In the genomic region with DNA sequence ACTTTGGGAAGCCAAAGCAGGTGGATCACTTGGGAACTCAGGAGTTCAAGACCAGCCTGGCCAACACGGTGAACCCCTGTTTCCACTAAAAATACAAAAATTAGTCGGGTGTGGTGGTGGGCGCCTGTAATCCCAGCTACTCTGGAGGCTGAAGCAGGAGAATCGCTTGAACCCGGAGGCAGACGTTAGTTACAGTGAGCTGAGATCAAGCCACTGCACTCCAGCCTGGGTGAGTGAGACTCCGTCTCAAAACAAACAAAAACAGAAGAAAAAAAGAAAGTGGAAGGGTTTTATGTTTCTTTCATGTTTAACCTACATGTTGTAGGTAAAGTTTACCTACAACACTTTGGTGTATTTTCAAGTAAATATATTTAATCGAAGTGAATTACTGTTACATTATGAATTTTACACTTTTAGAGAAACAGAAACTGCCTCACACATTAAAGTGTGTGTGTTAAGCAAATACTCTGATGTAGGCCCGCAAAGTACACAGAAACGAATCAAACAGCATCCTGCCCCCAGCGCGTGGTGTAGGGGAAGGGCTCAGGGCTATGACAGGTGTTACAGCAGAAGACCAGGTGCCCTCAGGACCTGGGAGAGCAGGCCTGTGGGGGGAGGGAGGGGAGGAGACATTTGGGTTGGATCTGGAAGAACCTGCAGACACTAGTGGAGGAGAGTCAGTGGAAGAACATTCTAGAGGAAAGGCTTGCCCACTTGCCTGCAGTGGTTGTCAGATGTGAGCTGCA, we compare ENCODE assay signal across 14 cellular contexts. TPM values are rescaled to one million over a fixed set of nuclear protein-coding genes. Genes with fewer than 3 reads are reported as not detected.
DNase-seq lines count a peak whose midpoint lies in the region; TF ChIP-seq lines count a peak whose summit lies in the region.
"Had no signal": no experiment of that assay in that cellular context is flagged by ENCODE, and none has a peak within 500 bp of the region (broad histone marks: within the 10 kb centered on the region; RNA-seq: fewer than 3 reads in every experiment).

No MANE protein-coding gene starts in this region.

- DNase-seq in activated gamma-delta T cell treated with Interleukin-2 at 50 U/mL for 16 hours (peak; percentile 37), activated gamma-delta T cell (lab: John Stamatoyannopoulos, UW) (no peak), NCI-H526 (lab: John Stamatoyannopoulos, UW) (peak; percentile 33 to 59), endodermal cell (peak; percentile 59), iPS-NIHi7 (ENCODE audit: extremely low spot score) (no peak), mesendoderm (no peak)
- DNase-seq in activated CD8-positive, alpha-beta memory T cell treated with anti-CD3 and anti-CD28 coated beads, Interleukin-2, amount 50 U/mL, for 48 hours: no peak
- DNase-seq: activated CD8-positive, alpha-beta memory T cell treated with anti-CD3 and anti-CD28 coated beads for 24 hours; cortex of kidney; midbrain; T1000 had no signal

- no peaks in the 10 kb centered on the region for H3K36me3 Mint-ChIP-seq in endodermal cell (ENCODE audit: low read depth)

- H3K23ac ChIP-seq in mesendoderm (ENCODE audit: low read length): no peak overlapping the region

- H2BK15ac ChIP-seq in mesendoderm (replicated peaks; ENCODE audit: low read depth): no peak overlapping the region

- H3K9ac ChIP-seq in endodermal cell (ENCODE audit: extremely low read depth, low read length, poor library complexity, severe bottlenecking) (no peak overlapping the region), mesendoderm (ENCODE audit: low read length) (no peak overlapping the region)
- H3K9ac ChIP-seq: KMS-11 had no signal

- H3K4me1 ChIP-seq in endodermal cell (ENCODE audit: control insufficient read depth, insufficient read depth, low read length) (peaks cover 8% of the 10 kb centered on the region), thymus (ENCODE audit: control insufficient read depth, insufficient read depth, low read length) (peaks cover 26% of the 10 kb centered on the region), mesendoderm (ENCODE audit: control insufficient read depth, low read depth, low read length) (peaks cover 27% of the 10 kb centered on the region)

- no peak overlapping the region for H3K18ac ChIP-seq in mesendoderm (ENCODE audit: low read length)

- no peak overlapping the region for H3K56ac ChIP-seq in mesendoderm (ENCODE audit: low read length)

- TF ChIP-seq CTCF in endodermal cell (conservative IDR thresholded peaks at IDR 0.05): no peak

- H3K27ac Mint-ChIP-seq in endodermal cell: no peak overlapping the region

- no peak overlapping the region for H4K5ac ChIP-seq in mesendoderm (ENCODE audit: low read length)

- H3K4me3 ChIP-seq in endodermal cell (ENCODE audit: low read length): no peak overlapping the region
- no peak overlapping the region for H3K4me3 ChIP-seq in thymus (ENCODE audit: low read length)
- no peak overlapping the region for H3K4me3 ChIP-seq in mesendoderm (ENCODE audit: low read length)

- WGBS in endodermal cell (ENCODE audit: insufficient coverage in 1 of 2, insufficient read length in 1 of 2), 2 experiments: 85 to 94% methylated on average over 5 to 12 of the region's 12 CpGs
- whole genome bisulfite sequencing in thymus: 47% methylated on average over 12 of the region's 12 CpGs
- no CpG with 5 or more reads among the region's 12 CpGs for WGBS in mesendoderm (ENCODE audit: extremely low coverage, insufficient coverage, low lambda C conversion rate)

- H2BK5ac ChIP-seq in mesendoderm (ENCODE audit: low read length): no peak overlapping the region

- no peaks in the 10 kb centered on the region for H3K9me3 Mint-ChIP-seq in endodermal cell

- H3K27ac ChIP-seq in endodermal cell (ENCODE audit: low read depth, low read length) (no peak overlapping the region), thymus (ENCODE audit: low read depth) (peak overlapping the region; percentile 64), mesendoderm (ENCODE audit: low read depth, low read length) (no peak overlapping the region)
- H3K27ac ChIP-seq: KMS-11 had no signal

- H3K27me3 ChIP-seq in endodermal cell (ENCODE audit: control insufficient read depth, insufficient read depth, low read length, poor library complexity, severe bottlenecking): no peaks in the 10 kb centered on the region
- H3K27me3 ChIP-seq in thymus (ENCODE audit: control insufficient read depth, insufficient read depth): no peaks in the 10 kb centered on the region
- H3K27me3 ChIP-seq in mesendoderm (ENCODE audit: insufficient read depth, low read length, poor library complexity): no peaks in the 10 kb centered on the region

- H3K4me3 Mint-ChIP-seq in endodermal cell: no peak overlapping the region

- no peak overlapping the region for H3K4me2 ChIP-seq in mesendoderm (ENCODE audit: low read length)
- H3K4me2 ChIP-seq: KMS-11 had no signal

- H3K4ac ChIP-seq in mesendoderm (ENCODE audit: low read depth, low read length): no peak overlapping the region

- no peak overlapping the region for H4K8ac ChIP-seq in mesendoderm (ENCODE audit: low read depth, low read length)

- H3K36me3 ChIP-seq in endodermal cell (ENCODE audit: control insufficient read depth, insufficient read depth, low read length) (no peaks in the 10 kb centered on the region), thymus (ENCODE audit: control insufficient read depth, insufficient read depth) (no peaks in the 10 kb centered on the region), mesendoderm (ENCODE audit: control insufficient read depth, insufficient read depth, low read length) (no peaks in the 10 kb centered on the region)

- no peak overlapping the region for H2BK120ac ChIP-seq in mesendoderm (ENCODE audit: low read depth, low read length)

- peaks cover 68% of the 10 kb centered on the region for H3K4me1 Mint-ChIP-seq in endodermal cell

- no peaks in the 10 kb centered on the region for H3K27me3 Mint-ChIP-seq in endodermal cell (ENCODE audit: insufficient read depth)

- H2AK5ac ChIP-seq in mesendoderm (ENCODE audit: low read length): no peak overlapping the region

- H3K9me3 ChIP-seq in endodermal cell (ENCODE audit: control insufficient read depth, low read length): no peaks in the 10 kb centered on the region
- no peaks in the 10 kb centered on the region for H3K9me3 ChIP-seq in thymus (ENCODE audit: control insufficient read depth)

- H3K79me1 ChIP-seq in mesendoderm (ENCODE audit: low read length): peaks cover 26% of the 10 kb centered on the region

- H3K79me2 ChIP-seq in mesendoderm (ENCODE audit: control insufficient read depth, insufficient read depth, low read length): peaks cover 49% of the 10 kb centered on the region

RNA-seq across cellular contexts. Expression of gene PTTG2, which starts 39.0 kb away (rescaled TPM):
- not detected for total RNA-seq in endodermal cell
- not detected for polyA plus RNA-seq in endodermal cell (2013, experiment 1 of 2)
- polyA plus RNA-seq in endodermal cell (2013, experiment 2 of 2): not detected
- polyA plus RNA-seq in thymus: 0.71 TPM
- polyA plus RNA-seq in mesendoderm (2013, experiment 1 of 2): not detected
- not detected for polyA plus RNA-seq in mesendoderm (2013, experiment 2 of 2)
- total RNA-seq: pulmonary artery endothelial cell had no signal

Comparison
In these comparisons a context has a peak if more than half of its experiments do, and no peak if none do; other contexts are left out.
1. DNase-seq: peak in activated gamma-delta T cell treated with Interleukin-2 at 50 U/mL for 16 hours (single experiment), NCI-H526 (2 of 2) and endodermal cell (single experiment); none in activated gamma-delta T cell (single experiment), iPS-NIHi7 (single experiment), mesendoderm (single experiment) and activated CD8-positive, alpha-beta memory T cell treated with anti-CD3 and anti-CD28 coated beads, Interleukin-2, amount 50 U/mL, for 48 hours (single experiment).